ENCODE assay signal across 13 cellular contexts in the genomic region with DNA sequence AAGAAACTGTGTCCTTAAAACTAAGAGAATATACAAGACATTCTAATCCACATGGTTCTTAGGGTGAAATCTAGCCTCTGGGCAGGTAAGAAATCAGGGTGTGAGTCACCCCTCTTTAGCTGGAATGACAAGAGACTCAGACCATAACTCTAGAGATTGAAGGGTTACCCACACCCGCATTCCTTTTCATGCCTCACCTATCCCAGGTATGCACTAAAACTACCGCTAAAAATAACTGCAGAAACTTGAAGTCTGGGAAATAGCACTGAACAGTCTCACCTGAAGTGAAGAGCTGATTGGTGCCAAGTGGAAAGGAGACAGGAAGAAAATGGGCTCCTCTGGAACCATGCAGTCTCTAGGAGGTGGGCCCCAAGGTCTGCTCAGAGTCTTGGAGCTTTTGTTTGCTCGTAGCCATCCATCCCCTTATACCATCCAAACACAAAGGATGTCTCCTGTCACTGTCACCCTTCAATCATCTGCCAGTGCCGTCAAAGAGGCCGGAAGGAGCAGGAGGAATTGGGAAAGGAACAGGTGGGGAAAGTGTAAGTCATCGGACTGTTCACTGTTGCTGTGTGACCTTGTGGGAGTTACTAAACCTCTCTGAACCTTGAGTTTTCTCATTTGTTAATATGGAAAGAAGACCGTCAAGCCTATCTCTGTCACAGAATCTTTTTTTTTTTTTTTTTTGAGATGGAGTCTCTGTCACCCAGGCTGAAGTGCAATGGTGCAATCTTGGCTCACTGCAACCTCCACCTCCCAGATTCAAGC. TPM values are rescaled to one million over a fixed set of nuclear protein-coding genes. Genes with fewer than 3 reads are reported as not detected.
A peak's percentile ranks its signal among the peaks of the same experiment; 100 is the strongest.
DNase-seq lines count a peak whose midpoint lies in the region; ATAC-seq, FAIRE-seq and TF ChIP-seq lines count a peak whose summit lies in the region.
"Had no signal": no experiment of that assay in that cellular context is flagged by ENCODE, and none has a peak within 500 bp of the region (broad histone marks: within the 10 kb centered on the region; RNA-seq: fewer than 3 reads in every experiment).

No MANE protein-coding gene starts in this region.

- CTCF ChIA-PET in RWPE1 (lab: Yijun Ruan, JAX) = interaction anchor here (1.0 to 1.5 kb wide), 4 partner anchors 46 to 81 kb away, joined by 3 read pairs; a partner anchor contains a TSS
- CTCF ChIA-PET in activated CD4-positive, alpha-beta memory T cell treated with anti-CD3 and anti-CD28 coated beads for 36 hours (lab: Charles Lee) = interaction anchor here (1.2 kb wide), 1 partner anchor 81 kb away, joined by 4 read pairs; no protein-coding TSS in a partner anchor

- no peaks in the 10 kb centered on the region for H3K27me3 ChIP-seq in prostate gland (replicated peaks; ENCODE audit: insufficient read depth)

- H3K36me3 Mint-ChIP-seq in activated CD4-positive, alpha-beta memory T cell treated with anti-CD3 and anti-CD28 coated beads for 36 hours = peaks cover 36% of the 10 kb centered on the region

- H3K27ac Mint-ChIP-seq in activated CD4-positive, alpha-beta memory T cell treated with anti-CD3 and anti-CD28 coated beads for 36 hours = no peak overlapping the region

- H3K4me1 ChIP-seq in prostate gland (replicated peaks) = no peaks in the 10 kb centered on the region

- WGBS in prostate gland = 79% methylated on average over 7 of the region's 7 CpGs

- TF ChIP-seq CTCF in RWPE1 (conservative IDR thresholded peaks at IDR 0.05; ENCODE audit: low read depth) (no peak), foreskin fibroblast (IDR thresholded peaks at IDR 0.05; ENCODE audit: low read depth, low read length) (no peak), prostate gland (IDR thresholded peaks at IDR 0.05) (no peak)

- no peak for ATAC-seq in HG02981 (IDR thresholded peaks at IDR 0.05; ENCODE audit: unreplicated experiment)

- DNase-seq in RWPE1 (ENCODE audit: low spot score) = peak; percentile 97
- DNase-seq in foreskin fibroblast = peak; percentile 30 to 64
- DNase-seq in prostate gland (ENCODE audit: low spot score) = peak; percentile 9
- no peak for DNase-seq in putamen (ENCODE audit: low spot score)
- DNase-seq in activated CD4-positive, alpha-beta memory T cell treated with anti-CD3 and anti-CD28 coated beads for 36 hours = no peak
- DNase-seq in retina = no peak
- DNase-seq: effector memory CD4-positive, alpha-beta T cell; H7; NCI-H1417; occipital lobe had no signal

- H3K4me3 ChIP-seq in foreskin fibroblast (ENCODE audit: low read depth in 1 of 2, low read length in 2 of 2) (no peak overlapping the region), prostate gland (no peak overlapping the region)

- no peaks in the 10 kb centered on the region for H3K36me3 ChIP-seq in prostate gland

- H3K4me1 Mint-ChIP-seq in activated CD4-positive, alpha-beta memory T cell treated with anti-CD3 and anti-CD28 coated beads for 36 hours (ENCODE audit: low read depth) = peaks cover 48% of the 10 kb centered on the region

- H3K27ac ChIP-seq in RWPE1 (peak overlapping the region; percentile 82), prostate gland (no peak overlapping the region)
- H3K27ac ChIP-seq: VCaP had no signal

- no peaks in the 10 kb centered on the region for H3K27me3 Mint-ChIP-seq in activated CD4-positive, alpha-beta memory T cell treated with anti-CD3 and anti-CD28 coated beads for 36 hours

- H3K9me3 ChIP-seq in prostate gland = no peaks in the 10 kb centered on the region

- intact Hi-C loops in prostate gland (cut with DNase I) = no loop called here
- intact Hi-C loops in activated CD4-positive, alpha-beta memory T cell treated with anti-CD3 and anti-CD28 coated beads for 36 hours (cut with micrococcal nuclease) = loop anchor here (2.0 to 5.0 kb wide), 3 partner anchors 147 to 377 kb away; a partner anchor contains a TSS

- H3K9me3 Mint-ChIP-seq in activated CD4-positive, alpha-beta memory T cell treated with anti-CD3 and anti-CD28 coated beads for 36 hours = peaks cover 9% of the 10 kb centered on the region

- no peak overlapping the region for H3K4me3 Mint-ChIP-seq in activated CD4-positive, alpha-beta memory T cell treated with anti-CD3 and anti-CD28 coated beads for 36 hours

- POLR2A ChIA-PET in RWPE1 (lab: Yijun Ruan, JAX; ENCODE audit: low non-redundant PET) = interaction anchor here (0.9 kb wide), 1 partner anchor 37 kb away, joined by 5 read pairs; no protein-coding TSS in a partner anchor
- POLR2A ChIA-PET in activated CD4-positive, alpha-beta memory T cell treated with anti-CD3 and anti-CD28 coated beads for 36 hours (lab: Charles Lee) = interaction anchor here (1.0 kb wide), 1 partner anchor 10 kb away, joined by 5 read pairs; no protein-coding TSS in a partner anchor

- FAIRE-seq in G401.6 (lab: Jason Lieb, UNC) = peak; percentile 76

- TF ChIP-seq POLR2A in prostate gland (IDR thresholded peaks at IDR 0.05) = no peak

RNA-seq across cellular contexts. Expression of a gene that starts 22.4 kb away (rescaled TPM):
- total RNA-seq in prostate gland = 10 to 100 TPM; 44.6 to 74.8 TPM
- total RNA-seq in activated CD4-positive, alpha-beta memory T cell treated with anti-CD3 and anti-CD28 coated beads for 36 hours = 10 to 100 TPM; 75.2 to 75.3 TPM

RNA-seq across cellular contexts. Expression of a gene that starts 50.1 kb away (rescaled TPM):
- total RNA-seq in prostate gland = 10 to 100 TPM; 10.7 to 16.1 TPM
- 1 to 10 TPM; 3.4 to 4.4 TPM for total RNA-seq in activated CD4-positive, alpha-beta memory T cell treated with anti-CD3 and anti-CD28 coated beads for 36 hours

RNA-seq across cellular contexts. Expression of a gene that starts 55.8 kb away (rescaled TPM):
- 10 to 100 TPM in 1 of 2 donors, 1 to 10 TPM in 1; 5.4 to 22.2 TPM for total RNA-seq in prostate gland
- total RNA-seq in activated CD4-positive, alpha-beta memory T cell treated with anti-CD3 and anti-CD28 coated beads for 36 hours = under 1 TPM; 0.07 to 0.10 TPM

Comparison
In these comparisons a context has a peak if more than half of its experiments do, and no peak if none do; other contexts are left out.
1. DNase-seq: peak in RWPE1 (single experiment), foreskin fibroblast (2 of 2) and prostate gland (single experiment); none in putamen (single experiment), activated CD4-positive, alpha-beta memory T cell treated with anti-CD3 and anti-CD28 coated beads for 36 hours (single experiment) and retina (single experiment).
2. RNA of a gene that starts 55.8 kb away (total RNA-seq): 5.4 to 22.2 TPM in prostate gland; 0.07 to 0.10 TPM in activated CD4-positive, alpha-beta memory T cell treated with anti-CD3 and anti-CD28 coated beads for 36 hours; every median in the first group is over 4 times any median in the second.